14 cellular contexts compared by ENCODE assay signal in genomic region chr2:147989102-147989501, GRCh38. TPM values are rescaled to one million over a fixed set of nuclear protein-coding genes. Genes with fewer than 3 reads are reported as not detected.
A peak's percentile ranks its signal among the peaks of the same experiment; 100 is the strongest.
DNase-seq lines count a peak whose midpoint lies in the region; ATAC-seq and TF ChIP-seq lines count a peak whose summit lies in the region.
"Had no signal": no experiment of that assay in that cellular context is flagged by ENCODE, and none has a peak within 500 bp of the region (broad histone marks: within the 10 kb centered on the region; RNA-seq: fewer than 3 reads in every experiment).

No MANE protein-coding gene starts in this region.

- H3K4me3 ChIP-seq in GM23338 (peak overlapping the region; percentile 20), IMR-90 (ENCODE audit: insufficient read depth, low read depth, low read length) (no peak overlapping the region)
- H3K4me3 ChIP-seq: A549; BLaER1 treated with 17β-estradiol and CSF1 and Interleukin-3, amounts not matched to agents 10 nM and 100 nM; GM23248 had no signal

- H3K9me3 Mint-ChIP-seq in GM23338 = no peaks in the 10 kb centered on the region
- no peaks in the 10 kb centered on the region for H3K9me3 Mint-ChIP-seq in HFFc6
- H3K9me3 Mint-ChIP-seq in progenitor cell of endocrine pancreas (ENCODE audit: low read depth) = peaks cover 1% of the 10 kb centered on the region
- H3K9me3 Mint-ChIP-seq: CD4-positive, alpha-beta T cell; CD8-positive, alpha-beta memory T cell had no signal

- H3K27me3 ChIP-seq in GM23338 (ENCODE audit: insufficient read depth) (no peaks in the 10 kb centered on the region), IMR-90 (ENCODE audit: control insufficient read depth, insufficient read depth, low read length) (no peaks in the 10 kb centered on the region)
- H3K27me3 ChIP-seq: BE2C; BLaER1 treated with 17β-estradiol and CSF1 and Interleukin-3, amounts not matched to agents 10 nM and 100 nM had no signal

- TF ChIP-seq POLR2A in IMR-90 (IDR thresholded peaks at IDR 0.05; ENCODE audit: low read depth, low read length) = no peak

- in situ Hi-C loops in IMR-90 (cut with MboI; ENCODE audit: low sequenced_read_pairs) = loop anchor here (25.0 kb wide), 1 partner anchor 998 kb away; no protein-coding TSS in a partner anchor

- no peak overlapping the region for H3K56ac ChIP-seq in IMR-90 (ENCODE audit: extremely low read depth, insufficient read depth, low read length)

- peaks cover under 1% of the 10 kb centered on the region; the same call in 1 of the 3 replicates for H3K36me3 Mint-ChIP-seq in GM23338 (ENCODE audit: low read depth)
- no peaks in the 10 kb centered on the region for H3K36me3 Mint-ChIP-seq in HFFc6 (ENCODE audit: low read depth)
- peaks cover 3% of the 10 kb centered on the region for H3K36me3 Mint-ChIP-seq in progenitor cell of endocrine pancreas (ENCODE audit: insufficient read depth)

- no peak overlapping the region for H4K8ac ChIP-seq in IMR-90 (ENCODE audit: low read depth in 2 of 2, low read length in 2 of 2)

- POLR2A ChIA-PET in IMR-90 (lab: Charles Lee; ENCODE audit: unreplicated experiment) = no interaction called here

- no peaks in the 10 kb centered on the region for H3F3A ChIP-seq in GM23338 (replicated peaks; ENCODE audit: low read depth)

- no peak overlapping the region for H3K23ac ChIP-seq in IMR-90 (ENCODE audit: low read depth, low read length)

- no peak overlapping the region for H2BK120ac ChIP-seq in IMR-90 (ENCODE audit: low read depth, low read length)

- no peak overlapping the region; the same call in 1 of the 2 replicates for H3K27ac Mint-ChIP-seq in GM23338
- H3K27ac Mint-ChIP-seq in HFFc6 = peak overlapping the region; percentile 21; the same call in 1 of the 2 replicates
- peak overlapping the region; percentile 20 for H3K27ac Mint-ChIP-seq in progenitor cell of endocrine pancreas

- no peaks in the 10 kb centered on the region for H3K9me2 ChIP-seq in GM23338 (ENCODE audit: insufficient read depth)

- H3K27me3 Mint-ChIP-seq in GM23338 (ENCODE audit: insufficient read depth, low read depth, poor library complexity) (no peaks in the 10 kb centered on the region), HFFc6 (ENCODE audit: insufficient read depth) (no peaks in the 10 kb centered on the region), progenitor cell of endocrine pancreas (no peaks in the 10 kb centered on the region)
- H3K27me3 Mint-ChIP-seq: CD4-positive, alpha-beta T cell; CD8-positive, alpha-beta memory T cell had no signal

- no peak overlapping the region for H2BK15ac ChIP-seq in IMR-90 (ENCODE audit: low read depth, low read length)

- TF ChIP-seq RAD21 in IMR-90 (IDR thresholded peaks at IDR 0.05; ENCODE audit: low read length) = no peak

- no peak overlapping the region for H4K5ac ChIP-seq in IMR-90 (ENCODE audit: low read depth, low read length)

- BruUV-seq in IMR-90 (replicated peaks; lab: Mats Ljungman, UMichigan) = no TSS peak

- H3K9ac ChIP-seq in IMR-90 (ENCODE audit: low read depth, low read length) = no peak overlapping the region
- H3K9ac ChIP-seq: GM23248 had no signal

- no peak for TF ChIP-seq CTCF in GM23338 (conservative IDR thresholded peaks at IDR 0.05; ENCODE audit: low read depth in 2 of 2)
- TF ChIP-seq CTCF in HFFc6 (IDR thresholded peaks at IDR 0.05) = no peak
- no peak for TF ChIP-seq CTCF in IMR-90 (conservative IDR thresholded peaks at IDR 0.05; ENCODE audit: low read depth, low read length)
- no peak for TF ChIP-seq CTCF in progenitor cell of endocrine pancreas (IDR thresholded peaks at IDR 0.05; ENCODE audit: unreplicated experiment)

- H3K79me1 ChIP-seq in IMR-90 (ENCODE audit: low read depth in 1 of 2, low read length in 2 of 2) = peaks cover 15 to 21% of the 10 kb centered on the region in 2 experiments; a peak in 3 of 4 replicates

- H2AFZ ChIP-seq in GM23338 (no peak overlapping the region), IMR-90 (replicated peaks; ENCODE audit: low read length, poor library complexity) (no peak overlapping the region)
- H2AFZ ChIP-seq: GM23248 had no signal

- no peak overlapping the region for H2AK9ac ChIP-seq in IMR-90 (replicated peaks; ENCODE audit: low read depth, low read length, poor library complexity)

- H3K79me2 ChIP-seq in GM23338 (replicated peaks; ENCODE audit: insufficient read depth) = peaks cover 98% of the 10 kb centered on the region

- H3K27ac ChIP-seq in GM23338 (ENCODE audit: low read depth) (no peak overlapping the region), IMR-90 (ENCODE audit: insufficient read depth, low read length) (no peak overlapping the region)
- H3K27ac ChIP-seq: A549; BLaER1 treated with 17β-estradiol and CSF1 and Interleukin-3, amounts not matched to agents 10 nM and 100 nM; GM23248 had no signal

- peak overlapping the region; percentile 66 for H3K4me2 ChIP-seq in GM23338
- no peak overlapping the region for H3K4me2 ChIP-seq in IMR-90 (ENCODE audit: low read depth, low read length)
- H3K4me2 ChIP-seq: A549; BLaER1 treated with 17β-estradiol and CSF1 and Interleukin-3, amounts not matched to agents 10 nM and 100 nM had no signal

- H4K20me1 ChIP-seq in GM23338 (replicated peaks; ENCODE audit: insufficient read depth) (peaks cover 11% of the 10 kb centered on the region; the same call in 1 of the 2 replicates), IMR-90 (ENCODE audit: insufficient read depth, low read length) (no peaks in the 10 kb centered on the region)

- no peak overlapping the region for H3K14ac ChIP-seq in IMR-90 (replicated peaks; ENCODE audit: low read depth, low read length)

- DNase-seq in GM23338 (ENCODE audit: low spot score) = no peak
- DNase-seq in HFFc6 = no peak
- DNase-seq in IMR-90 = no peak
- DNase-seq in progenitor cell of endocrine pancreas (ENCODE audit: low spot score, unreplicated experiment) = no peak
- DNase-seq in DMS53 treated with DMSO at 0.1 percent for 48 hours (lab: John Stamatoyannopoulos, UW; ENCODE audit: unreplicated experiment) = no peak
- DNase-seq: BE2C had no signal

- dilution Hi-C loops in IMR-90 (cut with HindIII; ENCODE audit: low sequenced_read_pairs, unreplicated experiment) = no loop called here

- H3K36me3 ChIP-seq in GM23338 (ENCODE audit: insufficient read depth) = no peaks in the 10 kb centered on the region
- no peaks in the 10 kb centered on the region for H3K36me3 ChIP-seq in IMR-90 (ENCODE audit: control insufficient read depth, insufficient read depth, low read length)
- H3K36me3 ChIP-seq: BE2C; BLaER1 treated with 17β-estradiol and CSF1 and Interleukin-3, amounts not matched to agents 10 nM and 100 nM had no signal

- CTCF ChIA-PET in IMR-90 (lab: Yijun Ruan, JAX) = interaction anchor here (0.6 to 2.4 kb wide), 7 partner anchors 16 to 533 kb away, joined by 3 to 17 read pairs (median 3); no protein-coding TSS in a partner anchor

- peaks cover 13% of the 10 kb centered on the region for H3K4me1 Mint-ChIP-seq in GM23338
- peaks cover 16% of the 10 kb centered on the region for H3K4me1 Mint-ChIP-seq in HFFc6 (ENCODE audit: low read depth)
- peaks cover 9% of the 10 kb centered on the region for H3K4me1 Mint-ChIP-seq in progenitor cell of endocrine pancreas (ENCODE audit: low read depth)

- no peak overlapping the region for H2AK5ac ChIP-seq in IMR-90 (ENCODE audit: low read depth, low read length)

- peak; percentile 71 for ATAC-seq in GM23338
- peak; percentile 59 for ATAC-seq in IMR-90 (ENCODE audit: low read depth)
- ATAC-seq in HG03354 (IDR thresholded peaks at IDR 0.05; ENCODE audit: poor library complexity, severe bottlenecking, unreplicated experiment) = no peak
- ATAC-seq in GM18858 (IDR thresholded peaks at IDR 0.05; ENCODE audit: unreplicated experiment) = no peak

- H3K9me3 ChIP-seq in IMR-90 (ENCODE audit: control insufficient read depth, insufficient read depth, low read length) = no peaks in the 10 kb centered on the region
- H3K9me3 ChIP-seq: A549, BE2C had no signal

- H3K4ac ChIP-seq in IMR-90 (ENCODE audit: low read depth, low read length) = no peak overlapping the region

- no CpG with 5 or more reads among the region's 3 CpGs for WGBS in IMR-90 (ENCODE audit: extremely low coverage in 2 of 2, insufficient read length in 1 of 2), 2 experiments

- H3K9me1 ChIP-seq in IMR-90 (ENCODE audit: insufficient read depth, low read length) = no peaks in the 10 kb centered on the region

- H2BK5ac ChIP-seq in IMR-90 (ENCODE audit: low read depth, low read length, poor library complexity, severe bottlenecking) = no peak overlapping the region

- intact Hi-C loops in IMR-90 (cut with micrococcal nuclease) = loop anchor here (1.0 to 5.0 kb wide), 2 partner anchors 658 to 1001 kb away; no protein-coding TSS in a partner anchor

- no peak overlapping the region for H3K4me3 Mint-ChIP-seq in GM23338
- H3K4me3 Mint-ChIP-seq in HFFc6 = no peak overlapping the region
- H3K4me3 Mint-ChIP-seq in progenitor cell of endocrine pancreas (ENCODE audit: low read depth) = no peak overlapping the region
- H3K4me3 Mint-ChIP-seq: CD14-positive monocyte; CD4-positive, alpha-beta T cell; CD8-positive, alpha-beta memory T cell had no signal

- H3K18ac ChIP-seq in IMR-90 (ENCODE audit: low read depth, low read length) = no peak overlapping the region

- no peak overlapping the region for H2BK20ac ChIP-seq in IMR-90 (ENCODE audit: low read depth, low read length)

- H3K4me1 ChIP-seq in GM23338 (ENCODE audit: insufficient read depth) (peaks cover 20% of the 10 kb centered on the region), IMR-90 (ENCODE audit: control insufficient read depth, insufficient read depth, low read length) (no peaks in the 10 kb centered on the region; the same call in none of the 2 replicates)
- H3K4me1 ChIP-seq: BE2C had no signal

- H4K91ac ChIP-seq in IMR-90 (ENCODE audit: insufficient read depth, low read depth, low read length) = no peak overlapping the region

TF ChIP-seq in IMR-90, 13 proteins besides CTCF, POLR2A, EP300 and RAD21 (continues in another document):
- TF ChIP-seq NFE2L2 (IDR thresholded peaks at IDR 0.05; ENCODE audit: low read depth, low read length) = no peak

RNA-seq across cellular contexts. Expression of gene ORC4, which starts 31.4 kb away (rescaled TPM):
- 174 and 177 TPM in 2 replicates for total RNA-seq in GM23338 (2014; rRNA removed; shearing (Covaris generic))
- polyA plus RNA-seq in GM23338 (2016; fragmentation: Nextera tagmentation; extraction: Ambion mirVana) (45.7 and 47.5 TPM in 2 replicates), IMR-90 (2012; rRNA removed) (9.3 and 20.6 TPM in 2 replicates)
- 10 to 100 TPM; 26.2 to 35.4 (median 32.8) TPM for total RNA-seq in HFFc6 (2021; fragmentation: NEBNext Ultra II Directional; extraction: Animal tissue kit (Norgen Biotek cat#: 25700))
- total RNA-seq in IMR-90 (2012; rRNA removed) (23.5 and 63.9 TPM in 2 replicates), progenitor cell of endocrine pancreas (77.1 and 77.3 TPM in 2 replicates)
- polyA plus RNA-seq in IMR-90 (2012; cell fraction: cytosol; rRNA removed) = 9.6 TPM in 2 replicates
- polyA plus RNA-seq in IMR-90 (2012; cell fraction: nucleus; rRNA removed; ENCODE audit: low replicate concordance) = 6.6 and 28.3 TPM in 2 replicates

RNA-seq across cellular contexts. Expression of gene MBD5, which starts 31.8 kb away (rescaled TPM):
- 23.1 and 29.3 TPM in 2 replicates for total RNA-seq in GM23338 (2014; rRNA removed; shearing (Covaris generic))
- polyA plus RNA-seq in GM23338 (2016; fragmentation: Nextera tagmentation; extraction: Ambion mirVana) (10.5 and 16.2 TPM in 2 replicates), IMR-90 (2012; rRNA removed) (9.8 and 10.3 TPM in 2 replicates)
- 10 to 100 TPM; 29.1 to 41.0 (median 35.0) TPM for total RNA-seq in HFFc6 (2021; fragmentation: NEBNext Ultra II Directional; extraction: Animal tissue kit (Norgen Biotek cat#: 25700))
- total RNA-seq in IMR-90 (2012; rRNA removed) (14.2 and 17.5 TPM in 2 replicates), progenitor cell of endocrine pancreas (65.6 and 72.6 TPM in 2 replicates)
- 4.1 and 4.6 TPM in 2 replicates for polyA plus RNA-seq in IMR-90 (2012; cell fraction: cytosol; rRNA removed)
- 9.1 and 19.6 TPM in 2 replicates for polyA plus RNA-seq in IMR-90 (2012; cell fraction: nucleus; rRNA removed; ENCODE audit: low replicate concordance)

Comparison
In these comparisons a context has a peak if more than half of its experiments do, and no peak if none do; other contexts are left out.
1. ATAC-seq: peak in GM23338 (single experiment) and IMR-90 (single experiment); none in HG03354 (single experiment) and GM18858 (single experiment).